ENCODE assay signal across 8 cellular contexts in genomic region chr14:32201196-32201815, GRCh38. TPM values are rescaled to one million over a fixed set of nuclear protein-coding genes. Genes with fewer than 3 reads are reported as not detected.
A peak's percentile ranks its signal among the peaks of the same experiment; 100 is the strongest.
DNase-seq lines count a peak whose midpoint lies in the region; ATAC-seq and TF ChIP-seq lines count a peak whose summit lies in the region.

No MANE protein-coding gene starts in this region.

- H3K36me3 Mint-ChIP-seq in osteocyte (ENCODE audit: unreplicated experiment), result no peaks in the 10 kb centered on the region

- H3K27me3 Mint-ChIP-seq in osteocyte (ENCODE audit: unreplicated experiment), result peaks cover 16% of the 10 kb centered on the region

- H3K4me3 Mint-ChIP-seq in osteocyte (ENCODE audit: unreplicated experiment), result peak overlapping the region; percentile 88

- no peaks in the 10 kb centered on the region for H3K36me3 ChIP-seq in KOPT-K1 (ENCODE audit: insufficient read depth, low read length)
- no peaks in the 10 kb centered on the region for H3K36me3 ChIP-seq in thoracic aorta

- H3K9me3 ChIP-seq in KOPT-K1 (ENCODE audit: insufficient read depth, low read length, poor library complexity, severe bottlenecking) (no peaks in the 10 kb centered on the region), thoracic aorta (no peaks in the 10 kb centered on the region)

- peak; percentile 56 for ATAC-seq in GM21786 (IDR thresholded peaks at IDR 0.05; ENCODE audit: unreplicated experiment)
- peak; percentile 86 for ATAC-seq in Right ventricle myocardium inferior
- peak; percentile 47 for ATAC-seq in thoracic aorta (ENCODE audit: insufficient number of reproducible peaks, low FRiP score, low read depth)

- H3K27ac Mint-ChIP-seq in osteocyte (ENCODE audit: unreplicated experiment), result peak overlapping the region; percentile 99

- TF ChIP-seq CTCF in osteocyte (IDR thresholded peaks at IDR 0.05) (no peak), thoracic aorta (IDR thresholded peaks at IDR 0.05) (no peak)

- peaks cover 0 to 4% of the 10 kb centered on the region in 2 donors for H3K4me1 ChIP-seq in thoracic aorta (ENCODE audit: control insufficient read depth in 1 of 2, low read depth in 2 of 2)

- peak overlapping the region; percentile 82 for H3K4me3 ChIP-seq in thoracic aorta

- no peaks in the 10 kb centered on the region for H3K27me3 ChIP-seq in thoracic aorta (replicated peaks; ENCODE audit: insufficient read depth)

- H3K9me3 Mint-ChIP-seq in osteocyte (ENCODE audit: unreplicated experiment), result no peaks in the 10 kb centered on the region

- peak overlapping the region; percentile 83 for H3K27ac ChIP-seq in KOPT-K1 (ENCODE audit: low read depth, low read length, poor library complexity, severe bottlenecking)
- peak overlapping the region; percentile 60 to 70 for H3K27ac ChIP-seq in thoracic aorta

- peaks cover 27% of the 10 kb centered on the region for H3K4me1 Mint-ChIP-seq in osteocyte (ENCODE audit: unreplicated experiment)

- intact Hi-C loops in Right ventricle myocardium inferior (cut with DNase I), result no loop called here

- DNase-seq in DMS153 (lab: John Stamatoyannopoulos, UW) (peak; percentile 78), Right ventricle myocardium inferior (ENCODE audit: missing footprints) (peak; percentile 88), osteocyte (ENCODE audit: extremely low spot score, unreplicated experiment) (peak; percentile 91), thoracic aorta (ENCODE audit: low spot score) (peak; percentile 32)
- peak; percentile 83 for DNase-seq in activated naive CD4-positive, alpha-beta T cell treated with anti-CD3 and anti-CD28 coated beads, Interleukin-2, amount 50 U/mL, for 16 hours

- peak; percentile 14; the same call in 1 of the 2 replicates for TF ChIP-seq POLR2A in Raji (IDR thresholded peaks at IDR 0.05; ENCODE audit: insufficient read depth, low read depth, low read length)

RNA-seq across cellular contexts. Expression of gene RNU6-7, which starts 0.5 kb away (rescaled TPM):
- total RNA-seq in Right ventricle myocardium inferior (not detected), osteocyte (not detected in 2 replicates), thoracic aorta (not detected)

RNA-seq across cellular contexts. Expression of gene RNU6-8, which starts 1.8 kb away (rescaled TPM):
- total RNA-seq in Right ventricle myocardium inferior (not detected), osteocyte (not detected in 2 replicates), thoracic aorta (not detected)

Comparison
In these comparisons a context has a peak if more than half of its experiments do, and no peak if none do; other contexts are left out.
1. Peak in every context shown above with its lines: DNase-seq, ATAC-seq, H3K4me3 ChIP-seq and H3K27ac ChIP-seq.
2. DNase-seq: peak in every context shown above with its lines; median percentile 91 in osteocyte; 88 in Right ventricle myocardium inferior; 83 in activated naive CD4-positive, alpha-beta T cell treated with anti-CD3 and anti-CD28 coated beads, Interleukin-2, amount 50 U/mL, for 16 hours; 78 in DMS153; 32 in thoracic aorta.